11 cellular contexts compared by ENCODE assay signal in the genomic region with DNA sequence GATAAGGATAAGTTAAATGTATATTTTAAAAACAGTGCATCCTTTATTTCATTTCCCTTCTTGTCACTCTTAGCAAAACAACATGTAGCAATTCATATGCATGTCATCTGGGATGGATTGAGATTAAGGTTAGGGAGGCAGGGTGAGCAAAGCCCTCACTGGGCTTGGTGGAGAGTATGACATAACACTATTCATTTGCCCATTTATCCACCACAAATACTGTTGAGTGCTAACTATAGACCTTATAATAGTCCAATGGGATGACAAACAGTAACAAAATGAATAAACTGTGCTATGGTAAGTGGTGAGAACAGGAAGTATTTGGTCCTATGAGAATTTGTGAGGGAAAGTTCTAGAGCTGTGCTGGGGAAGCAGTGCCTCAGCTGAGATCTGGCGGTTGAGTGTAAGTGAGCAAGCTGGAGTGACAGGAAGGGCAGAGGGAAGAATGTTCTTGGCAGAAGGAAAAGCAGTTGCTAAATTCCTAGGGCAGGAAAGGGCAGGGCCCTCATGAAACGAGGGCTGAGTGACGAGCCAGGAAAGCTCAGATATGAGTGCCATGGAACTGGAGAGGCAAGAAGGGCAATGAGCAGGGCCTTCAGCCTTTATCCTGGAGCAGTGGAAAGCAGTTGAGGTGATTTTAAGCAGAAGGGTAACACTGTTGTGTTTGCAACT. TPM values are rescaled to one million over a fixed set of nuclear protein-coding genes. Genes with fewer than 3 reads are reported as not detected.
DNase-seq lines count a peak whose midpoint lies in the region; FAIRE-seq and TF ChIP-seq lines count a peak whose summit lies in the region.
"Had no signal": no experiment of that assay in that cellular context is flagged by ENCODE, and none has a peak within 500 bp of the region (broad histone marks: within the 10 kb centered on the region; RNA-seq: fewer than 3 reads in every experiment).

No MANE protein-coding gene starts in this region.

- WGBS in liver: 45% methylated on average over 3 of the region's 3 CpGs

- H3K4me2 ChIP-seq in PC-9: no peak overlapping the region

- peaks cover 95% of the 10 kb centered on the region for H3K79me2 ChIP-seq in PC-9 (ENCODE audit: low read depth)

- no peaks in the 10 kb centered on the region for H3K27me3 ChIP-seq in liver (ENCODE audit: control insufficient read depth in 4 of 4, insufficient read depth in 4 of 4, low read length in 3 of 4)
- H3K27me3 ChIP-seq in PC-9 (ENCODE audit: insufficient read depth, low read depth): no peaks in the 10 kb centered on the region

- peak; percentile 46 for FAIRE-seq in urothelium cell line (lab: Jason Lieb, UNC)

- TF ChIP-seq CTCF in liver (IDR thresholded peaks at IDR 0.05; ENCODE audit: low read depth, low read length, missing input control) (no peak), PC-9 (conservative IDR thresholded peaks at IDR 0.05) (no peak)

- H2AFZ ChIP-seq in PC-9: no peak overlapping the region

- POLR2A ChIA-PET in PC-9 (lab: Charles Lee; ENCODE audit: unreplicated experiment): no interaction called here

- peaks cover 40% of the 10 kb centered on the region for H4K20me1 ChIP-seq in PC-9 (ENCODE audit: insufficient read depth)

- no peaks in the 10 kb centered on the region for H3K9me3 ChIP-seq in liver (ENCODE audit: control insufficient read depth in 4 of 4, low read length in 3 of 4)
- H3K9me3 ChIP-seq in PC-9 (ENCODE audit: insufficient read depth, low read depth): no peaks in the 10 kb centered on the region

- 0 out of 2 replicates have a peak, but pooled peaks cover 3% of the 10 kb centered on the region for H3F3A ChIP-seq in PC-9 (ENCODE audit: insufficient read depth, low read depth)

- no peaks in the 10 kb centered on the region for H3K36me3 ChIP-seq in liver (ENCODE audit: control insufficient read depth in 4 of 4, insufficient read depth in 3 of 4, low read depth in 1 of 4, low read length in 3 of 4)
- H3K36me3 ChIP-seq in PC-9 (ENCODE audit: low read depth): peaks cover 37% of the 10 kb centered on the region

- intact Hi-C loops in PC-9 (cut with micrococcal nuclease; ENCODE audit: unreplicated experiment): no loop called here

- H3K9me2 ChIP-seq in PC-9 (ENCODE audit: insufficient read depth): no peaks in the 10 kb centered on the region

- TF ChIP-seq RAD21 in liver (IDR thresholded peaks at IDR 0.05): no peak

- CTCF ChIA-PET in PC-9 (lab: Charles Lee): no interaction called here

- H3K4me3 ChIP-seq in liver (ENCODE audit: low read depth in 1 of 3, low read length in 3 of 3) (no peak overlapping the region), PC-9 (no peak overlapping the region)

- peaks cover 0 to 2% (median 0%) of the 10 kb centered on the region in 4 donors for H3K4me1 ChIP-seq in liver (ENCODE audit: control insufficient read depth in 4 of 4, insufficient read depth in 4 of 4, low read length in 3 of 4)
- H3K4me1 ChIP-seq in PC-9 (replicated peaks; ENCODE audit: insufficient read depth): peaks cover 21% of the 10 kb centered on the region

- peak overlapping the region; percentile 58 for H3K27ac ChIP-seq in epithelial cell of prostate
- no peak overlapping the region for H3K27ac ChIP-seq in liver (ENCODE audit: low read depth in 1 of 2, low read length in 2 of 2)
- H3K27ac ChIP-seq in PC-9: no peak overlapping the region
- H3K27ac ChIP-seq: HL-60 had no signal

- no peak overlapping the region for H3K9ac ChIP-seq in liver (ENCODE audit: low read depth in 1 of 2, low read length in 2 of 2)

- no TSS peak for BruUV-seq in PC-9 (replicated peaks; lab: Mats Ljungman, UMichigan)

- peak; percentile 37 for DNase-seq in KBM-7
- no peak for DNase-seq in epithelial cell of prostate (ENCODE audit: low read depth, low spot score)
- DNase-seq in urothelium cell line (ENCODE audit: low spot score): no peak
- no peak for DNase-seq in DMS114 treated with DMSO at 0.1 percent for 48 hours (lab: John Stamatoyannopoulos, UW; ENCODE audit: unreplicated experiment)
- no peak for DNase-seq in activated effector memory CD4-positive, alpha-beta T cell treated with Interleukin-2 at 50 U/mL for 16 hours
- DNase-seq in PC-9: no peak
- DNase-seq: activated naive CD4-positive, alpha-beta T cell treated with Interleukin-2 at 50 U/mL for 16 hours; NCI-H510A; stimulated activated naive CD4-positive, alpha-beta T cell treated with Interleukin-2 at 50 U/mL for 16 hours had no signal

- in situ Hi-C loops in KBM-7 (cut with MboI; ENCODE audit: low pct_unique_long_range_greater_than_20kb, low sequenced_read_pairs): no loop called here

TF ChIP-seq in liver, 16 proteins besides CTCF, POLR2A, EP300 and RAD21:
- TF ChIP-seq FOXA1 (IDR thresholded peaks at IDR 0.05): no peak
- no peak for TF ChIP-seq YY1 (IDR thresholded peaks at IDR 0.05)
- no peak for TF ChIP-seq JUND (IDR thresholded peaks at IDR 0.05)
- TF ChIP-seq, protein P1, sequence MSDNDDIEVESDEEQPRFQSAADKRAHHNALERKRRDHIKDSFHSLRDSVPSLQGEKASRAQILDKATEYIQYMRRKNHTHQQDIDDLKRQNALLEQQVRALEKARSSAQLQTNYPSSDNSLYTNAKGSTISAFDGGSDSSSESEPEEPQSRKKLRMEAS (IDR thresholded peaks at IDR 0.05): no peak
- TF ChIP-seq REST (IDR thresholded peaks at IDR 0.05): no peak
- TF ChIP-seq HNF4G (IDR thresholded peaks at IDR 0.05): no peak
- peak; percentile 23 for TF ChIP-seq SP1 (IDR thresholded peaks at IDR 0.05)
- TF ChIP-seq RXRA (IDR thresholded peaks at IDR 0.05): peak in 1 of 2 donors; percentile 12
- TF ChIP-seq NR2F2 (IDR thresholded peaks at IDR 0.05): peak; percentile 87
- TF ChIP-seq EGR1 (IDR thresholded peaks at IDR 0.05; ENCODE audit: low read depth in 2 of 2): no peak
- no peak for TF ChIP-seq HNF4A (conservative IDR thresholded peaks at IDR 0.05)
- TF ChIP-seq, protein P2, sequence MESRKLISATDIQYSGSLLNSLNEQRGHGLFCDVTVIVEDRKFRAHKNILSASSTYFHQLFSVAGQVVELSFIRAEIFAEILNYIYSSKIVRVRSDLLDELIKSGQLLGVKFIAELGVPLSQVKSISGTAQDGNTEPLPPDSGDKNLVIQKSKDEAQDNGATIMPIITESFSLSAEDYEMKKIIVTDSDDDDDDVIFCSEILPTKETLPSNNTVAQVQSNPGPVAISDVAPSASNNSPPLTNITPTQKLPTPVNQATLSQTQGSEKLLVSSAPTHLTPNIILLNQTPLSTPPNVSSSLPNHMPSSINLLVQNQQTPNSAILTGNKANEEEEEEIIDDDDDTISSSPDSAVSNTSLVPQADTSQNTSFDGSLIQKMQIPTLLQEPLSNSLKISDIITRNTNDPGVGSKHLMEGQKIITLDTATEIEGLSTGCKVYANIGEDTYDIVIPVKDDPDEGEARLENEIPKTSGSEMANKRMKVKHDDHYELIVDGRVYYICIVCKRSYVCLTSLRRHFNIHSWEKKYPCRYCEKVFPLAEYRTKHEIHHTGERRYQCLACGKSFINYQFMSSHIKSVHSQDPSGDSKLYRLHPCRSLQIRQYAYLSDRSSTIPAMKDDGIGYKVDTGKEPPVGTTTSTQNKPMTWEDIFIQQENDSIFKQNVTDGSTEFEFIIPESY (IDR thresholded peaks at IDR 0.05): no peak
- TF ChIP-seq ATF3 (IDR thresholded peaks at IDR 0.05): no peak
- no peak for TF ChIP-seq GABPA (IDR thresholded peaks at IDR 0.05 in 1 of 2, conservative IDR thresholded peaks at IDR 0.05 in 1 of 2)
- TF ChIP-seq TAF1 (conservative IDR thresholded peaks at IDR 0.05): no peak
- TF ChIP-seq FOXA2 (IDR thresholded peaks at IDR 0.05): no peak
TF ChIP-seq in liver: peak in this region for 3.

RNA-seq across cellular contexts. Expression of gene HSD17B12, which starts 6.7 kb away (rescaled TPM):
- total RNA-seq in liver: 100 to 1,000 TPM in 1 of 2 donors, 10 to 100 TPM in 1; 74.8 to 126 TPM
- polyA plus RNA-seq in liver: 10 to 100 TPM; 50.3 to 61.7 TPM
- 83.3 and 112 TPM in 2 replicates for total RNA-seq in PC-9 (2021)
